ENCODE assay signal across 1 cellular context in genomic region chr17:60018711-60019450, GRCh38.
TF ChIP-seq lines count a peak whose summit lies in the region.

No MANE protein-coding gene starts in this region.

TF ChIP-seq in HepG2, 621 proteins besides CTCF, POLR2A, EP300 and RAD21 (continued from another document):
- peak; percentile 14; the same call in 1 of the 2 replicates for TF ChIP-seq TFAP4 (IDR thresholded peaks at IDR 0.05; ENCODE audit: borderline replicate concordance, low read depth)
